In the genomic region with DNA sequence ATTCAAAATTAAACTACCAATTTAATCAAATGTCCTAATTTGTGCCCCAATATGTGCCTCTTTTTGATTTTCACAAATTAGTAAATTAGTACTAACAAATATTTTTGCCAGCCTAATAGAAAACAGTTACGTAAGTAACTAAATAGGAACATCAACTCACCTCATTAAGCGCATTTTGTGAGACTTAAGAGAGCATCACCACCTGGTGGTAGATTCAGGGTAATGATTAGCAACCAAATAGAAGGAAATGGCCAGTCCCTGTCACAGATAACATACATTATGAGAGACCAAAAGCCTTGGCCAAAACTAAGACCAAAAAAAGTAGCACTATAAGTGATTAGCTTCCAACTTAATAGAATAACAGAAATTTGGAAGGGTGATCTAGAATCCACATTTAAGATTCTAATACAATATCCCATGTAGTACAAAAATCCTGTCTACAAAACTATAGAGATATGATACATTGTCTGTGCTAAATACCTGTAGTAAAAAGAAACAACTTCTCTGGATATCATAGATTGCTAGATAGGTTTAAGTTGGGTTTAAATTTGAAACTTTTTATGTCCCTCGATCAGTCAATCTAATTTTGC, we compare ENCODE assay signal across 8 cellular contexts.
DNase-seq lines count a peak whose midpoint lies in the region; ATAC-seq and TF ChIP-seq lines count a peak whose summit lies in the region.

No MANE protein-coding gene starts in this region.

- in situ Hi-C loops in astrocyte of the spinal cord (cut with HindIII; ENCODE audit: low sequenced_read_pairs) = no loop called here

- peaks cover 0 to 16% (median 0%) of the 10 kb centered on the region in 4 donors for H3K4me1 ChIP-seq in tibial artery

- peak; percentile 74 for DNase-seq in COR-L47 (lab: John Stamatoyannopoulos, UW)
- peak; percentile 33 for DNase-seq in NCI-H345 treated with DMSO at 0.1 percent for 48 hours (lab: John Stamatoyannopoulos, UW; ENCODE audit: unreplicated experiment)
- peak; percentile 68 for DNase-seq in astrocyte of the spinal cord (ENCODE audit: low read depth, low spot score)
- peak; percentile 32 for DNase-seq in iPS-NIHi7 (ENCODE audit: extremely low spot score)
- no peak for DNase-seq in tibial artery
- no peak for DNase-seq in T-helper 9 cell

- no peaks in the 10 kb centered on the region for H3K9me3 ChIP-seq in tibial artery

- ATAC-seq in GM19351 (IDR thresholded peaks at IDR 0.05; ENCODE audit: unreplicated experiment) = peak; percentile 95
- ATAC-seq in HG03159 (IDR thresholded peaks at IDR 0.05; ENCODE audit: unreplicated experiment) = peak; percentile 88

- intact Hi-C loops in tibial artery (cut with DNase I; ENCODE audit: low total_unique reads) = loop anchor here (5.0 to 10.0 kb wide), 2 partner anchors 373 to 640 kb away; no protein-coding TSS in a partner anchor

- TF ChIP-seq CTCF in astrocyte of the spinal cord (IDR thresholded peaks at IDR 0.05; ENCODE audit: low read depth, low read length) (peak; percentile 71), tibial artery (IDR thresholded peaks at IDR 0.05) (peak; percentile 69 to 87)

- H3K36me3 ChIP-seq in tibial artery = no peaks in the 10 kb centered on the region

- no peaks in the 10 kb centered on the region for H3K27me3 ChIP-seq in tibial artery

- H3K4me3 ChIP-seq in astrocyte of the spinal cord (ENCODE audit: low read depth, low read length) (no peak overlapping the region), tibial artery (no peak overlapping the region)

- H3K27ac ChIP-seq in tibial artery = peak overlapping the region in 1 of 2 donors; percentile 18

Comparison
In these comparisons a context has a peak if more than half of its experiments do, and no peak if none do; other contexts are left out.
1. DNase-seq: peak in COR-L47 (single experiment), NCI-H345 treated with DMSO at 0.1 percent for 48 hours (single experiment), astrocyte of the spinal cord (single experiment) and iPS-NIHi7 (single experiment); none in tibial artery (0 of 2) and T-helper 9 cell (single experiment).